ENCODE assay signal across 9 cellular contexts in the genomic region with DNA sequence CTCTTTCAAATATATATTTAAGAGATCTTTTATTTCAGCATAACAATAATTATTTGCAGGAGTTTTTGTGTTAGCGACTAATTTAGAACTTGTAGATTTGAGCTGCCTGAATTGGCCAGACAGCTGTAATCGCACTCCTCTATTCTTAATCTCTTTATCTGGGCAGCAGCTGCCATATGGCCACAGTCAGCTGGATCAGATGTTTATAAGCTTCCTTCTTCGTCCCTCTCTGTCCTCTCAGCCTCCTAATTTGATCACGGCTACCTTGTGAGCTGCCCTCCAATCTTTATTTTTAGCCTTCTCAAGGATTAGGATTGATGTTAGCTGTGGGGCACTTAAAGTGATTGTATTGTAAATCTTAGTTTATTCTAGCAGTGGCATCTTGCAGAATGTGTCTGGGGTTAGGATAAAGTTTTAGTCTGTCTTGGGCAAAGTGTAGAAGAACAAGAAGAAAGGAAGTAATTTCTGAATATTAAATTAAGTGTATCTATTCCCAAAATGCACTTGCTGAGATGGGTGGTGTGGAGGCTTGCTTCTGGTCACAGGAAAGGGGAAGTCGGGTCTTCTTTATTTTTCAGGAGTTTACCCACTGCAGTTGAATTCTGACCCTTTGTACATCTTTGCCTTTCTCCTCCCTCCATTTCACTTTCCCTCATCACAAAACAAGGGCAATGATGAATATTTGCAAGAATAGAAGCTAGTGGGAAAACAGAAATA. TPM values are rescaled to one million over a fixed set of nuclear protein-coding genes. Genes with fewer than 3 reads are reported as not detected.
DNase-seq lines count a peak whose midpoint lies in the region; ATAC-seq and TF ChIP-seq lines count a peak whose summit lies in the region.
"Had no signal": no experiment of that assay in that cellular context is flagged by ENCODE, and none has a peak within 500 bp of the region (broad histone marks: within the 10 kb centered on the region; RNA-seq: fewer than 3 reads in every experiment).

No MANE protein-coding gene starts in this region.

- no peak for TF ChIP-seq POLR2A in heart left ventricle (IDR thresholded peaks at IDR 0.05)

- 13 to 18% (median 17%) methylated on average over 5 of the region's 5 CpGs for WGBS in heart left ventricle, 4 donors

- POLR2A ChIA-PET in AG04449 (lab: Yijun Ruan, JAX) = no interaction called here

- H3K36me3 ChIP-seq in heart left ventricle = peaks cover 0 to 36% (median 24%) of the 10 kb centered on the region in 9 donors

- H3K27ac ChIP-seq in heart left ventricle = peak overlapping the region in 6 of 12 donors; percentile 1 to 81 (median 71)

- intact Hi-C loops in heart left ventricle (cut with DNase I) = loop anchor here in 5 of 10 donors (5.0 to 10.0 kb wide), 4 partner anchors 110 to 705 kb away; a partner anchor contains a TSS

- H3K9me3 ChIP-seq in heart left ventricle = no peaks in the 10 kb centered on the region

- DNase-seq in AG04449 (ENCODE audit: low read depth, low spot score) (no peak), KBM-7 (peak; percentile 37), SKM-1 (lab: John Stamatoyannopoulos, UW; ENCODE audit: unreplicated experiment) (peak; percentile 21), left kidney (ENCODE audit: low read depth, low spot score) (peak; percentile 43), mucosa of gallbladder (ENCODE audit: low spot score) (no peak), heart left ventricle (no peak)
- no peak for DNase-seq in stimulated activated CD4-positive, alpha-beta T cell treated with anti-CD3 and anti-CD28 coated beads, Interleukin-15, amount 100 ng/mL, for 24 hours
- DNase-seq: CD4-positive, alpha-beta T cell had no signal

- no peak for ATAC-seq in HG02840 (IDR thresholded peaks at IDR 0.05; ENCODE audit: low FRiP score, unreplicated experiment)
- no peak for ATAC-seq in heart left ventricle

- TF ChIP-seq CTCF in AG04449 (IDR thresholded peaks at IDR 0.05; ENCODE audit: insufficient read depth, low read length, missing control alignments) (no peak), heart left ventricle (IDR thresholded peaks at IDR 0.05) (no peak)

- no peaks in the 10 kb centered on the region for H3K27me3 ChIP-seq in heart left ventricle

- in situ Hi-C loops in KBM-7 (cut with MboI; ENCODE audit: low pct_unique_long_range_greater_than_20kb, low sequenced_read_pairs) = no loop called here

- CTCF ChIA-PET in AG04449 (lab: Yijun Ruan, JAX) = interaction anchor here (1.1 to 2.9 kb wide), 8 partner anchors 9 to 247 kb away, joined by 3 to 7 read pairs (median 4); no protein-coding TSS in a partner anchor

- peaks cover 3 to 47% (median 24%) of the 10 kb centered on the region in 12 donors for H3K4me1 ChIP-seq in heart left ventricle

- H3K4me3 ChIP-seq in AG04449 (ENCODE audit: low read depth, low read length) = peak overlapping the region; percentile 35
- H3K4me3 ChIP-seq in heart left ventricle = peak overlapping the region in 4 of 12 donors; percentile 5 to 97 (median 14)

RNA-seq across cellular contexts. Expression of a gene that starts 1.1 kb away (rescaled TPM):
- total RNA-seq in mucosa of gallbladder (27.6 TPM), heart left ventricle (10 to 100 TPM; 19.9 to 29.2 (median 22.5) TPM)
- 10 to 100 TPM; 12.5 to 19.3 TPM for polyA plus RNA-seq in heart left ventricle

Comparison
In these comparisons a context has a peak if more than half of its experiments do, and no peak if none do; other contexts are left out.
1. DNase-seq: peak in KBM-7 (single experiment), SKM-1 (single experiment) and left kidney (single experiment); none in AG04449 (single experiment), mucosa of gallbladder (single experiment), stimulated activated CD4-positive, alpha-beta T cell treated with anti-CD3 and anti-CD28 coated beads, Interleukin-15, amount 100 ng/mL, for 24 hours (single experiment) and heart left ventricle (0 of 5).